In the genomic region with DNA sequence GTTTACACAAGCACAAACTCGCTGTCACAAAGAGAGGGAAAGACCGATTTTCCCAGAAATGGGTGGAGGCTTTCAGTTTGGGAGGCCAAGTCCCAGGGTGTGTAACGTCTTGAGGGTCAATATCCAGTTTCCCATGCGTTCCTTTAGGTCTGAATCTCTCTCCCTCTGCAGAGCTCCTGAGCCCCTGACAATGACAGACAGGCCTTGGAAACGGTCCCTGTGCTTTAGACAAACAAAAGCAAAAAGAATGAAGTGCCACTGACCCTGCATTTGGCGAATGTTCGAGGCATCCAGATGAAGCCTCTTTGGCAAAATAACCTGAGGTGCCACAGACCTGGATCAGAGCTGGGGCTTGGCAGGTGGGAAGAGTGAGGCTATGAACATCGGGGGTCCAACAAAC, we compare ENCODE assay signal across 1 cellular context.
TF ChIP-seq lines count a peak whose summit lies in the region.

No MANE protein-coding gene starts in this region.

TF ChIP-seq in H1, 55 proteins besides CTCF, POLR2A, EP300 and RAD21:
- TF ChIP-seq, protein P1, sequence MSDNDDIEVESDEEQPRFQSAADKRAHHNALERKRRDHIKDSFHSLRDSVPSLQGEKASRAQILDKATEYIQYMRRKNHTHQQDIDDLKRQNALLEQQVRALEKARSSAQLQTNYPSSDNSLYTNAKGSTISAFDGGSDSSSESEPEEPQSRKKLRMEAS (IDR thresholded peaks at IDR 0.05): no peak
- TF ChIP-seq TAF7 (optimal IDR thresholded peaks at IDR 0.05; ENCODE audit: borderline replicate concordance, low read depth, low read length): no peak
- no peak for TF ChIP-seq TAF1 (IDR thresholded peaks at IDR 0.05; ENCODE audit: low read depth, low read length)
- TF ChIP-seq, protein P2, sequence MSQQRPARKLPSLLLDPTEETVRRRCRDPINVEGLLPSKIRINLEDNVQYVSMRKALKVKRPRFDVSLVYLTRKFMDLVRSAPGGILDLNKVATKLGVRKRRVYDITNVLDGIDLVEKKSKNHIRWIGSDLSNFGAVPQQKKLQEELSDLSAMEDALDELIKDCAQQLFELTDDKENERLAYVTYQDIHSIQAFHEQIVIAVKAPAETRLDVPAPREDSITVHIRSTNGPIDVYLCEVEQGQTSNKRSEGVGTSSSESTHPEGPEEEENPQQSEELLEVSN (IDR thresholded peaks at IDR 0.05): no peak
- no peak for TF ChIP-seq CREB1 (IDR thresholded peaks at IDR 0.05)
- no peak for TF ChIP-seq SP1 (IDR thresholded peaks at IDR 0.05; ENCODE audit: low read depth, low read length)
- no peak for TF ChIP-seq HDAC2 (IDR thresholded peaks at IDR 0.05; ENCODE audit: borderline replicate concordance in 1 of 2, low read depth in 2 of 2, low read length in 2 of 2)
- TF ChIP-seq FOSL1 (IDR thresholded peaks at IDR 0.05; ENCODE audit: insufficient read depth, low read depth, low read length): no peak
- TF ChIP-seq BCL11A (IDR thresholded peaks at IDR 0.05; ENCODE audit: low read depth in 2 of 2, low read length in 2 of 2): no peak
- TF ChIP-seq RBBP5 (IDR thresholded peaks at IDR 0.05; ENCODE audit: borderline replicate concordance, low read depth, low read length): no peak
- TF ChIP-seq CEBPB (IDR thresholded peaks at IDR 0.05; ENCODE audit: low read depth, low read length): no peak
- no peak for TF ChIP-seq CTBP2 (IDR thresholded peaks at IDR 0.05; ENCODE audit: borderline replicate concordance, insufficient read depth, insufficient read length, low read length)
- no peak for TF ChIP-seq SIRT6 (IDR thresholded peaks at IDR 0.05; ENCODE audit: low read length)
- TF ChIP-seq PHF8 (conservative IDR thresholded peaks at IDR 0.05; ENCODE audit: low read depth, low read length): no peak
- TF ChIP-seq RNF2 (IDR thresholded peaks at IDR 0.05; ENCODE audit: borderline replicate concordance, low read depth, low read length, missing control alignments, poor library complexity, severe bottlenecking): no peak
- TF ChIP-seq, protein P3, sequence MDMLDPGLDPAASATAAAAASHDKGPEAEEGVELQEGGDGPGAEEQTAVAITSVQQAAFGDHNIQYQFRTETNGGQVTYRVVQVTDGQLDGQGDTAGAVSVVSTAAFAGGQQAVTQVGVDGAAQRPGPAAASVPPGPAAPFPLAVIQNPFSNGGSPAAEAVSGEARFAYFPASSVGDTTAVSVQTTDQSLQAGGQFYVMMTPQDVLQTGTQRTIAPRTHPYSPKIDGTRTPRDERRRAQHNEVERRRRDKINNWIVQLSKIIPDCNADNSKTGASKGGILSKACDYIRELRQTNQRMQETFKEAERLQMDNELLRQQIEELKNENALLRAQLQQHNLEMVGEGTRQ (IDR thresholded peaks at IDR 0.05; ENCODE audit: low read length): no peak
- TF ChIP-seq SIN3A (conservative IDR thresholded peaks at IDR 0.05 in 1 of 2, IDR thresholded peaks at IDR 0.05 in 1 of 2; ENCODE audit: low read depth in 1 of 2, low read length in 2 of 2): no peak
- TF ChIP-seq CBX5 (IDR thresholded peaks at IDR 0.05; ENCODE audit: low read depth, low read length): no peak
- no peak for TF ChIP-seq GABPA (IDR thresholded peaks at IDR 0.05; ENCODE audit: borderline replicate concordance, insufficient read depth, low read length)
